ENCODE assay signal across 13 cellular contexts in the genomic region with DNA sequence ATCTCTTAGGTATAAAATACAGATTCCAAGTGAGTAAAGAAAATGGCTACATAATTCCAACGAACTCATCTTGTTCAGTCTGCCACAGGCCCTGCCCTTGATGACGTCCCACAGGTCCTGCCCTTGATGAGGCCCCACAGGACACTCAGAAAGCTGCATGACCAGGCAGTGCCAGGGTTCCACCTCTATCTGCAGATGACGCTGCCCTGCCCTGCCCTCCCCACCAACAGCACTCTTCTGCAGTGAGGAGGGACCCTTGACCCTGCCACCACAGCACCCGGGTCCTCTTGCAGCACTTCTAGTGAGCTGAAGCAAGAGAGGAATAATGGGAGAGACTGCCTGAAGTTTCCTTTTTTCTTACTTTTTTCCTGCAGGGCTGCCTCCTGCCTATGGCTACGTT.
DNase-seq lines count a peak whose midpoint lies in the region; ATAC-seq, FAIRE-seq and TF ChIP-seq lines count a peak whose summit lies in the region.
"Had no signal": no experiment of that assay in that cellular context is flagged by ENCODE, and none has a peak within 500 bp of the region (broad histone marks: within the 10 kb centered on the region; RNA-seq: fewer than 3 reads in every experiment).

No MANE protein-coding gene starts in this region.

- no peaks in the 10 kb centered on the region for H3K4me1 Mint-ChIP-seq in activated T-helper 17 cell treated with anti-CD3 and anti-CD28 coated beads, Interleukin-2, amount 50 U/mL, for 72 hours

- CTCF ChIA-PET in HEK293T (lab: Yijun Ruan, JAX), result interaction anchor here (0.7 kb wide), 1 partner anchor 178 kb away, joined by 4 read pairs; no protein-coding TSS in a partner anchor

- H3K36me3 ChIP-seq in bronchial epithelial cell (ENCODE audit: control insufficient read depth, insufficient read depth, low read length), result peaks cover 7% of the 10 kb centered on the region

- no peak for FAIRE-seq in bronchial epithelial cell (lab: Jason Lieb, UNC)

- DNase-seq in Right ventricle myocardium inferior (ENCODE audit: missing footprints), result no peak
- no peak for DNase-seq in cardiac septum (ENCODE audit: low spot score)
- DNase-seq in bronchial epithelial cell (ENCODE audit: low read depth), result peak; percentile 31
- DNase-seq in left colon, result no peak
- DNase-seq in iPS-NIHi7 (ENCODE audit: extremely low spot score), result no peak
- no peak for DNase-seq in HEK293T (ENCODE audit: extremely low spot score)
- DNase-seq: activated CD4-positive, alpha-beta T cell treated with anti-CD3 and anti-CD28 coated beads for 4 hours; aorta; effector memory CD4-positive, alpha-beta T cell; stimulated activated CD4-positive, alpha-beta T cell treated with anti-CD3 and anti-CD28 coated beads, Interleukin-12 subunit alpha, Interleukin-12 subunit beta, amount 100 ng/mL, for 4 hours; tibial artery had no signal

- H3K9me3 Mint-ChIP-seq in activated T-helper 17 cell treated with anti-CD3 and anti-CD28 coated beads, Interleukin-2, amount 50 U/mL, for 72 hours, result no peaks in the 10 kb centered on the region

- peaks cover 23% of the 10 kb centered on the region for H3K36me3 Mint-ChIP-seq in activated T-helper 17 cell treated with anti-CD3 and anti-CD28 coated beads, Interleukin-2, amount 50 U/mL, for 72 hours (ENCODE audit: low read depth)

- ATAC-seq in Right ventricle myocardium inferior, result peak; percentile 46
- peak; percentile 50 for ATAC-seq in left colon
- no peak for ATAC-seq in activated T-helper 17 cell treated with anti-CD3 and anti-CD28 coated beads, Interleukin-2, amount 50 U/mL, for 72 hours (replicated peaks)
- no peak for ATAC-seq in GM21529 (IDR thresholded peaks at IDR 0.05; ENCODE audit: unreplicated experiment)

- no peak overlapping the region for H3K27ac Mint-ChIP-seq in activated T-helper 17 cell treated with anti-CD3 and anti-CD28 coated beads, Interleukin-2, amount 50 U/mL, for 72 hours

- no peaks in the 10 kb centered on the region for H3K27me3 ChIP-seq in bronchial epithelial cell (ENCODE audit: control insufficient read depth, insufficient read depth, low read length)
- H3K27me3 ChIP-seq: tibial artery had no signal

- POLR2A ChIA-PET in HEK293T (lab: Yijun Ruan, JAX), result no interaction called here

- H3K4me3 ChIP-seq in bronchial epithelial cell (ENCODE audit: low read depth, low read length), result no peak overlapping the region
- H3K4me3 ChIP-seq: tibial artery had no signal

- H3K4me3 Mint-ChIP-seq in activated T-helper 17 cell treated with anti-CD3 and anti-CD28 coated beads, Interleukin-2, amount 50 U/mL, for 72 hours, result no peak overlapping the region

- no peaks in the 10 kb centered on the region for H3K27me3 Mint-ChIP-seq in activated T-helper 17 cell treated with anti-CD3 and anti-CD28 coated beads, Interleukin-2, amount 50 U/mL, for 72 hours

- intact Hi-C loops in Right ventricle myocardium inferior (cut with DNase I), result no loop called here
- intact Hi-C loops in cardiac septum (cut with DNase I), result no loop called here
- intact Hi-C loops in left colon (cut with DNase I, micrococcal nuclease), result no loop called here

- TF ChIP-seq CTCF in bronchial epithelial cell (IDR thresholded peaks at IDR 0.05; ENCODE audit: insufficient read depth, low read length, severe bottlenecking), result no peak

TF ChIP-seq in HEK293T, 16 proteins besides CTCF, POLR2A, EP300 and RAD21:
- TF ChIP-seq ZNF384 (IDR thresholded peaks at IDR 0.05) (no peak), FOXK2 (IDR thresholded peaks at IDR 0.05) (no peak), ARNT (IDR thresholded peaks at IDR 0.05) (no peak), SP1 (IDR thresholded peaks at IDR 0.05) (no peak), SUZ12 (IDR thresholded peaks at IDR 0.05) (no peak), FOXA1 (IDR thresholded peaks at IDR 0.05) (no peak), CTBP1 (IDR thresholded peaks at IDR 0.05; ENCODE audit: borderline replicate concordance) (no peak), LEF1 (IDR thresholded peaks at IDR 0.05; ENCODE audit: borderline replicate concordance) (no peak), FOXM1 (IDR thresholded peaks at IDR 0.05; ENCODE audit: borderline replicate concordance) (no peak), NFRKB (IDR thresholded peaks at IDR 0.05) (no peak), TARDBP (IDR thresholded peaks at IDR 0.05) (no peak), BHLHE40 (IDR thresholded peaks at IDR 0.05; ENCODE audit: borderline replicate concordance) (no peak), HDGF (IDR thresholded peaks at IDR 0.05; ENCODE audit: borderline replicate concordance) (no peak), L3MBTL2 (conservative IDR thresholded peaks at IDR 0.05) (no peak), ELF4 (IDR thresholded peaks at IDR 0.05) (no peak)
- TF ChIP-seq, protein P1, sequence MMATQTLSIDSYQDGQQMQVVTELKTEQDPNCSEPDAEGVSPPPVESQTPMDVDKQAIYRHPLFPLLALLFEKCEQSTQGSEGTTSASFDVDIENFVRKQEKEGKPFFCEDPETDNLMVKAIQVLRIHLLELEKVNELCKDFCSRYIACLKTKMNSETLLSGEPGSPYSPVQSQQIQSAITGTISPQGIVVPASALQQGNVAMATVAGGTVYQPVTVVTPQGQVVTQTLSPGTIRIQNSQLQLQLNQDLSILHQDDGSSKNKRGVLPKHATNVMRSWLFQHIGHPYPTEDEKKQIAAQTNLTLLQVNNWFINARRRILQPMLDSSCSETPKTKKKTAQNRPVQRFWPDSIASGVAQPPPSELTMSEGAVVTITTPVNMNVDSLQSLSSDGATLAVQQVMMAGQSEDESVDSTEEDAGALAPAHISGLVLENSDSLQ (IDR thresholded peaks at IDR 0.05), result no peak

Comparison
In these comparisons a context has a peak if more than half of its experiments do, and no peak if none do; other contexts are left out.
1. ATAC-seq: peak in Right ventricle myocardium inferior (single experiment) and left colon (single experiment); none in activated T-helper 17 cell treated with anti-CD3 and anti-CD28 coated beads, Interleukin-2, amount 50 U/mL, for 72 hours (single experiment) and GM21529 (single experiment).